ENCODE assay signal across 19 cellular contexts in genomic region chr13:27120811-27121210, GRCh38. TPM values are rescaled to one million over a fixed set of nuclear protein-coding genes. Genes with fewer than 3 reads are reported as not detected.
DNase-seq lines count a peak whose midpoint lies in the region; ATAC-seq and TF ChIP-seq lines count a peak whose summit lies in the region.
"Had no signal": no experiment of that assay in that cellular context is flagged by ENCODE, and none has a peak within 500 bp of the region (broad histone marks: within the 10 kb centered on the region; RNA-seq: fewer than 3 reads in every experiment).

No MANE protein-coding gene starts in this region.

- H3F3A ChIP-seq in GM23248 (ENCODE audit: insufficient read depth), result 0 out of 2 replicates have a peak, but pooled peaks cover 3% of the 10 kb centered on the region

- peak overlapping the region; percentile 74 for H3K27ac Mint-ChIP-seq in WTC11

- intact Hi-C loops in gastrocnemius medialis (cut with DNase I; ENCODE audit: low total_unique reads), result no loop called here

- POLR2A ChIA-PET in WTC11 (lab: Charles Lee), result no interaction called here

- H3K9me3 Mint-ChIP-seq in WTC11, result peaks cover 32% of the 10 kb centered on the region

- no peak overlapping the region for H3K9ac ChIP-seq in GM23248

- H3K4me1 ChIP-seq in GM23248 (ENCODE audit: insufficient read depth) (peaks cover 26% of the 10 kb centered on the region), gastrocnemius medialis (peaks cover 26 to 39% of the 10 kb centered on the region in 2 donors)
- H3K4me1 ChIP-seq: thyroid gland had no signal

- WGBS in GM23248 (ENCODE audit: low coverage in 1 of 2, low lambda C conversion rate in 2 of 2, missing lambda C conversion rate in 2 of 2), 2 experiments, result 66 to 67% methylated on average over 3 of the region's 3 CpGs

- DNase-seq in GM23248, result no peak
- no peak for DNase-seq in WTC11 (ENCODE audit: low spot score)
- DNase-seq in fibroblast of pulmonary artery (ENCODE audit: low read depth), result peak; percentile 16
- peak; percentile 44 for DNase-seq in pulmonary artery endothelial cell (ENCODE audit: low read depth, low spot score)
- no peak for DNase-seq in gastrocnemius medialis
- no peak for DNase-seq in DMS79 (lab: John Stamatoyannopoulos, UW)
- DNase-seq: activated gamma-delta T cell treated with Interleukin-2 at 50 U/mL for 16 hours, anterior cingulate cortex, DND-41, hypothalamus, NCI-H1436 treated with DMSO at 0.1 percent for 48 hours, NCI-H69, OCI-M1, SIG-M5, T-helper 1 cell, thyroid gland had no signal

- no peaks in the 10 kb centered on the region; the same call in 1 of the 2 replicates for H3K27me3 Mint-ChIP-seq in WTC11 (ENCODE audit: low read depth)

- CTCF ChIA-PET in WTC11 (lab: Charles Lee), result no interaction called here

- H3K36me3 Mint-ChIP-seq in WTC11, result peaks cover 32% of the 10 kb centered on the region

- H3K36me3 ChIP-seq in GM23248 (ENCODE audit: low read depth) (0 out of 2 replicates have a peak, but pooled peaks cover under 1% of the 10 kb centered on the region), gastrocnemius medialis (no peaks in the 10 kb centered on the region)
- H3K36me3 ChIP-seq: thyroid gland had no signal

- H3K4me3 ChIP-seq in GM23248 (no peak overlapping the region), fibroblast of pulmonary artery (replicated peaks; ENCODE audit: low read depth, low read length) (no peak overlapping the region), gastrocnemius medialis (no peak overlapping the region)
- H3K4me3 ChIP-seq: thyroid gland had no signal

- peak overlapping the region; percentile 2 for H3K4me3 Mint-ChIP-seq in WTC11
- H3K4me3 Mint-ChIP-seq: neural crest cell had no signal

- H3K27ac ChIP-seq in GM23248, result peak overlapping the region; percentile 29
- no peak overlapping the region for H3K27ac ChIP-seq in gastrocnemius medialis
- H3K27ac ChIP-seq: thyroid gland had no signal

- H3K79me2 ChIP-seq in GM23248 (ENCODE audit: insufficient read depth), result peaks cover 100% of the 10 kb centered on the region

- ATAC-seq in WTC11 (no peak), GM21515 (IDR thresholded peaks at IDR 0.05; ENCODE audit: unreplicated experiment) (no peak), gastrocnemius medialis (no peak), GM19397 (IDR thresholded peaks at IDR 0.05; ENCODE audit: unreplicated experiment) (no peak)

- H4K20me1 ChIP-seq in GM23248 (ENCODE audit: insufficient read depth), result 0 out of 2 replicates have a peak, but pooled peaks cover 14% of the 10 kb centered on the region

- H3K4me1 Mint-ChIP-seq in WTC11, result peaks cover 53% of the 10 kb centered on the region

- H3K9me3 ChIP-seq in GM23248 (ENCODE audit: low read depth) (no peaks in the 10 kb centered on the region), gastrocnemius medialis (no peaks in the 10 kb centered on the region)
- H3K9me3 ChIP-seq: thyroid gland had no signal

- no peaks in the 10 kb centered on the region for H3K9me2 ChIP-seq in GM23248 (ENCODE audit: insufficient read depth)

- in situ Hi-C loops in GM23248 (cut with MboI), result no loop called here
- in situ Hi-C loops in gastrocnemius medialis (cut with MboI; ENCODE audit: low sequenced_read_pairs in 4 of 4), result no loop called here

- H3K27me3 ChIP-seq in GM23248 (replicated peaks; ENCODE audit: insufficient read depth) (no peaks in the 10 kb centered on the region), gastrocnemius medialis (no peaks in the 10 kb centered on the region)
- H3K27me3 ChIP-seq: thyroid gland had no signal

- peak overlapping the region; percentile 21 for H3K4me2 ChIP-seq in GM23248 (ENCODE audit: unreplicated experiment)

- no peak overlapping the region for H2AFZ ChIP-seq in GM23248

- no peak for TF ChIP-seq POLR2A in gastrocnemius medialis (IDR thresholded peaks at IDR 0.05)

- TF ChIP-seq CTCF in WTC11 (IDR thresholded peaks at IDR 0.05), result no peak
- no peak for TF ChIP-seq CTCF in fibroblast of pulmonary artery (IDR thresholded peaks at IDR 0.05; ENCODE audit: low read length, missing control alignments)
- TF ChIP-seq CTCF in gastrocnemius medialis (IDR thresholded peaks at IDR 0.05 in 4 of 5, conservative IDR thresholded peaks at IDR 0.05 in 1 of 5), result no peak

TF ChIP-seq in WTC11, 78 proteins besides CTCF, POLR2A, EP300 and RAD21:
- TF ChIP-seq USF1 (CRISPR knock-in tag; IDR thresholded peaks at IDR 0.05) (no peak), ETV6 (CRISPR knock-in tag; IDR thresholded peaks at IDR 0.05) (no peak), RELA (CRISPR knock-in tag; IDR thresholded peaks at IDR 0.05; ENCODE audit: borderline replicate concordance) (no peak), HMGA2 (CRISPR knock-in tag; IDR thresholded peaks at IDR 0.05) (no peak), SOX15 (CRISPR knock-in tag; IDR thresholded peaks at IDR 0.05) (no peak), ZNF232 (CRISPR knock-in tag; IDR thresholded peaks at IDR 0.05) (no peak), GRHL2 (CRISPR knock-in tag; IDR thresholded peaks at IDR 0.05; ENCODE audit: insufficient replicate concordance, severe bottlenecking) (no peak)

RNA-seq across cellular contexts. Expression of gene USP12, which starts 50.8 kb away (rescaled TPM):
- total RNA-seq in GM23248 (2014; rRNA removed; shearing (Covaris generic)), result 18.9 and 21.8 TPM in 2 replicates
- 16.0 and 16.7 TPM in 2 replicates for polyA plus RNA-seq in GM23248 (2016; fragmentation: Nextera tagmentation; extraction: Ambion mirVana)
- 23.1 to 26.1 TPM (median 25.1 TPM) in 3 replicates for total RNA-seq in WTC11 (2021)
- 34.2 and 40.7 TPM in 2 replicates for total RNA-seq in pulmonary artery endothelial cell
- total RNA-seq in gastrocnemius medialis, result 10 to 100 TPM; 11.1 to 27.6 (median 13.1) TPM

Comparison
In these comparisons a context has a peak if more than half of its experiments do, and no peak if none do; other contexts are left out.
1. DNase-seq: peak in fibroblast of pulmonary artery (single experiment) and pulmonary artery endothelial cell (single experiment); none in GM23248 (single experiment), WTC11 (single experiment), gastrocnemius medialis (0 of 2) and DMS79 (single experiment).